In the genomic region with DNA sequence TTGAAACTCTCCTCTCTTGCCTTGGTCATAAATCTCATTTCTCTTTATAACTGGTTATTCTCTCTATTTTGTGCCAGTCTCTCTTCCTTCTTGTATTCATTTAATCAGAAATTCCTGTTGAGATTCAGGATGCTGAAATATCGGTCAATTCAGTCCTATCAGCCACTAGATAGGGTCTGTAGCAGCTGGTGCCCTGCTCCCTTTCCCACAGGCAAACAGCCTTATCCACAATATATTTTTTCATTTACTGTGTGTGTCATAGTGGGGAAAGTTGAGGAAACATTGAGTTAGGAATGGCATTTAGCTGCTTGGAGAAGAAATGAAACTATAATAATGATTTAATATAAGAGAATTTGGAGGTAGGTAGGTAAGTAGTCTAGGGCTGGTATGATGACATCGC, we compare ENCODE assay signal across 21 cellular contexts.
DNase-seq lines count a peak whose midpoint lies in the region; ATAC-seq, FAIRE-seq and TF ChIP-seq lines count a peak whose summit lies in the region.
"Had no signal": no experiment of that assay in that cellular context is flagged by ENCODE, and none has a peak within 500 bp of the region (broad histone marks: within the 10 kb centered on the region; RNA-seq: fewer than 3 reads in every experiment).

No MANE protein-coding gene starts in this region.

- no peak overlapping the region for H3K27ac ChIP-seq in CD8-positive, alpha-beta memory T cell (ENCODE audit: low read depth, low read length)
- H3K27ac ChIP-seq in pancreas = no peak overlapping the region
- H3K27ac ChIP-seq: BLaER1, GM23248, Peyer's patch had no signal

- H3K27me3 ChIP-seq in CD8-positive, alpha-beta memory T cell (ENCODE audit: insufficient read depth, low read length, poor library complexity, severe bottlenecking) = no peaks in the 10 kb centered on the region
- H3K27me3 ChIP-seq in pancreas = no peaks in the 10 kb centered on the region
- H3K27me3 ChIP-seq: BLaER1, MG63, Peyer's patch had no signal

- peaks cover 64% of the 10 kb centered on the region for H3K4me1 ChIP-seq in CD8-positive, alpha-beta memory T cell (ENCODE audit: insufficient read depth, low read length)
- H3K4me1 ChIP-seq in pancreas = peaks cover 4 to 18% (median 7%) of the 10 kb centered on the region in 3 donors

- no peak overlapping the region for H3K4me3 Mint-ChIP-seq in activated CD4-positive, alpha-beta T cell treated with anti-CD3 and anti-CD28 coated beads, Interleukin-2, amount 10 ng/mL, durations not matched to agents 7 days and 5 days
- no peak overlapping the region for H3K4me3 Mint-ChIP-seq in activated CD4-positive, alpha-beta T cell treated with anti-CD3 and anti-CD28 coated beads for 36 hours
- peak overlapping the region in 2 of 7 donors; percentile 4 to 54 for H3K4me3 Mint-ChIP-seq in CD8-positive, alpha-beta memory T cell
- no peak overlapping the region for H3K4me3 Mint-ChIP-seq in activated naive CD8-positive, alpha-beta T cell treated with anti-CD3 and anti-CD28 coated beads, Interleukin-2, amount 50 U/mL, for 24 hours

- WGBS in pancreas, 2 donors = 65 to 74% methylated on average over 2 of the region's 2 CpGs

- intact Hi-C loops in activated CD4-positive, alpha-beta T cell treated with anti-CD3 and anti-CD28 coated beads for 36 hours (cut with DNase I, micrococcal nuclease) = no loop called here
- intact Hi-C loops in pancreas (cut with DNase I) = no loop called here

- CTCF ChIA-PET in activated CD4-positive, alpha-beta T cell treated with anti-CD3 and anti-CD28 coated beads, Interleukin-2, amount 10 ng/mL, durations not matched to agents 7 days and 5 days (lab: Charles Lee) = interaction anchor here (0.8 to 1.3 kb wide), 2 partner anchors 10 to 22 kb away, joined by 3 read pairs; no protein-coding TSS in a partner anchor
- CTCF ChIA-PET in activated CD4-positive, alpha-beta T cell treated with anti-CD3 and anti-CD28 coated beads for 36 hours (lab: Charles Lee) = interaction anchor here (0.7 kb wide), 1 partner anchor 369 kb away, joined by 3 read pairs; no protein-coding TSS in a partner anchor
- CTCF ChIA-PET in CD8-positive, alpha-beta memory T cell (lab: Charles Lee) = interaction anchor here (0.5 kb wide), 1 partner anchor 79 kb away, joined by 3 read pairs; no protein-coding TSS in a partner anchor

- FAIRE-seq in pancreas (lab: Jason Lieb, UNC) = no peak
- FAIRE-seq: GM12891, GM19239 had no signal

- no peak for DNase-seq in activated CD4-positive, alpha-beta T cell treated with anti-CD3 and anti-CD28 coated beads, Interleukin-2, amount 10 ng/mL, durations not matched to agents 7 days and 5 days
- DNase-seq in activated CD4-positive, alpha-beta T cell treated with anti-CD3 and anti-CD28 coated beads for 36 hours = no peak
- DNase-seq in CD8-positive, alpha-beta memory T cell = no peak
- no peak for DNase-seq in activated naive CD8-positive, alpha-beta T cell treated with anti-CD3 and anti-CD28 coated beads, Interleukin-2, amount 50 U/mL, for 24 hours
- DNase-seq in pancreas (peak in 1 of 6 donors; percentile 26), NCI-H1417 treated with DMSO at 0.1 percent for 48 hours (lab: John Stamatoyannopoulos, UW) (no peak)
- DNase-seq: 8988T, DMS79, GM23248, MG63, NCI-H1105, NCI-H187 treated with DMSO at 0.1 percent for 48 hours, NCI-H2171 treated with DMSO at 0.1 percent for 48 hours, NCI-H524, Peyer's patch, Right ventricle myocardium superior had no signal

- POLR2A ChIA-PET in activated CD4-positive, alpha-beta T cell treated with anti-CD3 and anti-CD28 coated beads, Interleukin-2, amount 10 ng/mL, durations not matched to agents 7 days and 5 days (lab: Charles Lee) = no interaction called here
- POLR2A ChIA-PET in activated CD4-positive, alpha-beta T cell treated with anti-CD3 and anti-CD28 coated beads for 36 hours (lab: Charles Lee) = interaction anchor here (0.8 to 0.9 kb wide), 2 partner anchors 70 to 656 kb away, joined by 3 to 5 read pairs; no protein-coding TSS in a partner anchor
- POLR2A ChIA-PET in CD8-positive, alpha-beta memory T cell (lab: Charles Lee) = interaction anchor here (0.6 kb wide), 1 partner anchor 11 kb away, joined by 3 read pairs; no protein-coding TSS in a partner anchor

- H3K27ac Mint-ChIP-seq in activated CD4-positive, alpha-beta T cell treated with anti-CD3 and anti-CD28 coated beads, Interleukin-2, amount 10 ng/mL, durations not matched to agents 7 days and 5 days = peak overlapping the region; percentile 43
- no peak overlapping the region for H3K27ac Mint-ChIP-seq in activated CD4-positive, alpha-beta T cell treated with anti-CD3 and anti-CD28 coated beads for 36 hours
- H3K27ac Mint-ChIP-seq in CD8-positive, alpha-beta memory T cell = peak overlapping the region in 7 of 8 donors; percentile 18 to 92 (median 61)
- H3K27ac Mint-ChIP-seq in activated naive CD8-positive, alpha-beta T cell treated with anti-CD3 and anti-CD28 coated beads, Interleukin-2, amount 50 U/mL, for 24 hours = peak overlapping the region; percentile 70

- ATAC-seq in activated CD4-positive, alpha-beta T cell treated with anti-CD3 and anti-CD28 coated beads for 36 hours = no peak
- ATAC-seq in activated naive CD8-positive, alpha-beta T cell treated with anti-CD3 and anti-CD28 coated beads, Interleukin-2, amount 50 U/mL, for 24 hours = no peak
- ATAC-seq in pancreas (peak; percentile 52 to 72 (median 64)), HG02623 (IDR thresholded peaks at IDR 0.05; ENCODE audit: unreplicated experiment) (no peak), GM21528 (IDR thresholded peaks at IDR 0.05; ENCODE audit: low FRiP score, unreplicated experiment) (no peak)

- H3K36me3 ChIP-seq in CD8-positive, alpha-beta memory T cell (ENCODE audit: insufficient read depth, low read length) = no peaks in the 10 kb centered on the region
- H3K36me3 ChIP-seq in pancreas = no peaks in the 10 kb centered on the region
- H3K36me3 ChIP-seq: Peyer's patch had no signal

- peaks cover 59% of the 10 kb centered on the region for H3K4me1 Mint-ChIP-seq in activated CD4-positive, alpha-beta T cell treated with anti-CD3 and anti-CD28 coated beads, Interleukin-2, amount 10 ng/mL, durations not matched to agents 7 days and 5 days
- peaks cover 60% of the 10 kb centered on the region for H3K4me1 Mint-ChIP-seq in activated CD4-positive, alpha-beta T cell treated with anti-CD3 and anti-CD28 coated beads for 36 hours
- peaks cover 44 to 86% (median 69%) of the 10 kb centered on the region in 3 donors for H3K4me1 Mint-ChIP-seq in CD8-positive, alpha-beta memory T cell
- peaks cover 65% of the 10 kb centered on the region for H3K4me1 Mint-ChIP-seq in activated naive CD8-positive, alpha-beta T cell treated with anti-CD3 and anti-CD28 coated beads, Interleukin-2, amount 50 U/mL, for 24 hours

- no peaks in the 10 kb centered on the region for H3K9me3 ChIP-seq in CD8-positive, alpha-beta memory T cell (ENCODE audit: low read length)
- no peaks in the 10 kb centered on the region for H3K9me3 ChIP-seq in pancreas
- H3K9me3 ChIP-seq: BLaER1, MG63, Peyer's patch had no signal

- H3K36me3 Mint-ChIP-seq in activated CD4-positive, alpha-beta T cell treated with anti-CD3 and anti-CD28 coated beads, Interleukin-2, amount 10 ng/mL, durations not matched to agents 7 days and 5 days (ENCODE audit: low read depth) = peaks cover 27% of the 10 kb centered on the region
- H3K36me3 Mint-ChIP-seq in activated CD4-positive, alpha-beta T cell treated with anti-CD3 and anti-CD28 coated beads for 36 hours (ENCODE audit: low read depth) = peaks cover 20% of the 10 kb centered on the region
- H3K36me3 Mint-ChIP-seq in CD8-positive, alpha-beta memory T cell = peaks cover 3 to 14% (median 8%) of the 10 kb centered on the region in 3 donors
- peaks cover 24% of the 10 kb centered on the region for H3K36me3 Mint-ChIP-seq in activated naive CD8-positive, alpha-beta T cell treated with anti-CD3 and anti-CD28 coated beads, Interleukin-2, amount 50 U/mL, for 24 hours (ENCODE audit: low read depth)

- TF ChIP-seq CTCF in pancreas (IDR thresholded peaks at IDR 0.05) = no peak

- H3K4me3 ChIP-seq in CD8-positive, alpha-beta memory T cell (ENCODE audit: low read length) = no peak overlapping the region
- H3K4me3 ChIP-seq in pancreas = no peak overlapping the region
- H3K4me3 ChIP-seq: BLaER1, GM23248, MG63, Peyer's patch had no signal

- H3K9me3 Mint-ChIP-seq in activated CD4-positive, alpha-beta T cell treated with anti-CD3 and anti-CD28 coated beads, Interleukin-2, amount 10 ng/mL, durations not matched to agents 7 days and 5 days = no peaks in the 10 kb centered on the region
- no peaks in the 10 kb centered on the region for H3K9me3 Mint-ChIP-seq in activated CD4-positive, alpha-beta T cell treated with anti-CD3 and anti-CD28 coated beads for 36 hours (ENCODE audit: low read depth)
- H3K9me3 Mint-ChIP-seq in CD8-positive, alpha-beta memory T cell = no peaks in the 10 kb centered on the region
- H3K9me3 Mint-ChIP-seq in activated naive CD8-positive, alpha-beta T cell treated with anti-CD3 and anti-CD28 coated beads, Interleukin-2, amount 50 U/mL, for 24 hours = no peaks in the 10 kb centered on the region

- no peaks in the 10 kb centered on the region for H3K27me3 Mint-ChIP-seq in activated CD4-positive, alpha-beta T cell treated with anti-CD3 and anti-CD28 coated beads, Interleukin-2, amount 10 ng/mL, durations not matched to agents 7 days and 5 days
- H3K27me3 Mint-ChIP-seq in activated CD4-positive, alpha-beta T cell treated with anti-CD3 and anti-CD28 coated beads for 36 hours = no peaks in the 10 kb centered on the region
- H3K27me3 Mint-ChIP-seq in CD8-positive, alpha-beta memory T cell = no peaks in the 10 kb centered on the region
- H3K27me3 Mint-ChIP-seq in activated naive CD8-positive, alpha-beta T cell treated with anti-CD3 and anti-CD28 coated beads, Interleukin-2, amount 50 U/mL, for 24 hours = no peaks in the 10 kb centered on the region

Comparison
In these comparisons a context has a peak if more than half of its experiments do, and no peak if none do; other contexts are left out.
1. ATAC-seq: peak in pancreas (4 of 4); none in activated CD4-positive, alpha-beta T cell treated with anti-CD3 and anti-CD28 coated beads for 36 hours (single experiment), activated naive CD8-positive, alpha-beta T cell treated with anti-CD3 and anti-CD28 coated beads, Interleukin-2, amount 50 U/mL, for 24 hours (single experiment), HG02623 (single experiment) and GM21528 (single experiment).